1 cellular context compared by ENCODE assay signal in the genomic region with DNA sequence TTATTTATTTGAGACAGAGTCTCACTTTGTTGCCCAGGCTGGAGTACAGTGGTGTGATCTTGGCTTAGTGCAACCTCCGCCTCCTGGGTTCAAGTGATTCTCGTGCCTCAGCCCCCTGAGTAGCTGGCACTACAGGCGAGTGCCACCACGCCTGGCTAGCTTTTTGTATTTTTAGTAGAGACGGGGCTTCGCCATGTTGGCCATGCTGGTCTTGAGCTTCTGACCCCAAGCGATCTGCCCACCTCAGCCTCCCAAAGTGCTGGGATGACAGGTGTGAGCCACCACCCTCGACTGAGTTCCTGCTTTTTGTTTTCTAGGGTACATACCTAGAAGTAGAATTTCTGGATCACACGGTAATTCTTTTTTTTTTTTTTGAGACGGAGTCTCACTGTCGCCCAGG. TPM values are rescaled to one million over a fixed set of nuclear protein-coding genes. Genes with fewer than 3 reads are reported as not detected.
"Had no signal": no experiment of that assay in that cellular context is flagged by ENCODE, and none has a peak within 500 bp of the region (broad histone marks: within the 10 kb centered on the region; RNA-seq: fewer than 3 reads in every experiment).

No MANE protein-coding gene starts in this region.

RNA-seq across cellular contexts. Expression of a gene that starts 42.6 kb away (rescaled TPM):
- total RNA-seq: SJSA1 had no signal
